12 cellular contexts compared by ENCODE assay signal in genomic region chr2:64975232-64975791, GRCh38. TPM values are rescaled to one million over a fixed set of nuclear protein-coding genes. Genes with fewer than 3 reads are reported as not detected.
DNase-seq lines count a peak whose midpoint lies in the region; ATAC-seq and TF ChIP-seq lines count a peak whose summit lies in the region.
"Had no signal": no experiment of that assay in that cellular context is flagged by ENCODE, and none has a peak within 500 bp of the region (broad histone marks: within the 10 kb centered on the region; RNA-seq: fewer than 3 reads in every experiment).

No MANE protein-coding gene starts in this region.

- H3K9me3 ChIP-seq in fibroblast of lung (ENCODE audit: control insufficient read depth, insufficient read depth, low read depth, low read length), result no peaks in the 10 kb centered on the region
- no peaks in the 10 kb centered on the region for H3K9me3 ChIP-seq in H9 (ENCODE audit: control insufficient read depth, low read depth, low read length)
- H3K9me3 ChIP-seq: SJCRH30 had no signal

- H3K36me3 ChIP-seq in fibroblast of lung (ENCODE audit: control insufficient read depth, insufficient read depth, low read length), result no peaks in the 10 kb centered on the region
- H3K36me3 ChIP-seq: SJCRH30 had no signal

- TF ChIP-seq CTCF in fibroblast of lung (conservative IDR thresholded peaks at IDR 0.05 in 1 of 2, IDR thresholded peaks at IDR 0.05 in 1 of 2; ENCODE audit: low read depth in 1 of 2, low read length in 2 of 2) (no peak), GM10266 (IDR thresholded peaks at IDR 0.05; ENCODE audit: control insufficient read depth, insufficient read depth, low read depth, missing control alignments) (no peak), H9 (conservative IDR thresholded peaks at IDR 0.05) (no peak)

- H3K4me1 ChIP-seq in fibroblast of lung (ENCODE audit: control insufficient read depth, extremely low read depth, insufficient read depth, low read length), result peaks cover 8% of the 10 kb centered on the region
- H3K4me1 ChIP-seq in H9 (ENCODE audit: insufficient read depth, low read length), result peaks cover 7% of the 10 kb centered on the region

- H2AFZ ChIP-seq in fibroblast of lung (ENCODE audit: low read length) (no peak overlapping the region), H9 (ENCODE audit: low read length) (no peak overlapping the region)

- no peak overlapping the region for H2BK120ac ChIP-seq in H9 (ENCODE audit: low read depth, low read length, poor library complexity, severe bottlenecking)

- H2BK15ac ChIP-seq in H9 (ENCODE audit: low read depth, low read length), result no peak overlapping the region

- no peaks in the 10 kb centered on the region for H3K23me2 ChIP-seq in H9 (ENCODE audit: insufficient read length, low read depth, low read length, poor library complexity, severe bottlenecking)

- H3K79me2 ChIP-seq in fibroblast of lung (ENCODE audit: control insufficient read depth, insufficient read depth, low read length), result no peaks in the 10 kb centered on the region
- no peaks in the 10 kb centered on the region for H3K79me2 ChIP-seq in H9 (ENCODE audit: insufficient read depth, low read length)

- no peak overlapping the region for H4K8ac ChIP-seq in H9 (replicated peaks; ENCODE audit: insufficient read length, low read depth, low read length)

- WGBS in H9 (ENCODE audit: extremely low coverage, insufficient read length, low lambda C conversion rate), result no CpG with 5 or more reads among the region's 4 CpGs

- H4K20me1 ChIP-seq in fibroblast of lung (ENCODE audit: control insufficient read depth, extremely low read depth, insufficient read depth, low read length), result no peaks in the 10 kb centered on the region
- H4K20me1 ChIP-seq in H9 (ENCODE audit: control insufficient read depth, insufficient read depth, insufficient read length), result no peaks in the 10 kb centered on the region

- peaks cover 8 to 12% of the 10 kb centered on the region in 2 experiments for H3K4me1 Mint-ChIP-seq in H9
- H3K4me1 Mint-ChIP-seq: activated naive CD4-positive, alpha-beta T cell treated with anti-CD3 and anti-CD28 coated beads, Interleukin-2, amount 50 U/mL, for 24 hours had no signal

- no peak overlapping the region for H3K4me3 Mint-ChIP-seq in H9
- H3K4me3 Mint-ChIP-seq: activated naive CD4-positive, alpha-beta T cell treated with anti-CD3 and anti-CD28 coated beads, Interleukin-2, amount 50 U/mL, for 24 hours had no signal

- DNase-seq in EH (ENCODE audit: low read depth) (peak; percentile 88), RPMI8226 (peak; percentile 90), fibroblast of lung (ENCODE audit: low read depth in 2 of 2) (peak; percentile 61 to 84), myocyte (ENCODE audit: low read depth) (peak; percentile 97), GM10266 (ENCODE audit: extremely low spot score) (no peak), H9 (no peak)
- DNase-seq: DND-41, KG1 had no signal

- no peak overlapping the region for H3K14ac ChIP-seq in H9 (ENCODE audit: insufficient read depth, low read length)

- H3K23ac ChIP-seq in H9 (ENCODE audit: insufficient read length, low read depth, low read length), result no peak overlapping the region

- H3K9ac ChIP-seq in fibroblast of lung (ENCODE audit: insufficient read depth, low read length) (no peak overlapping the region), H9 (ENCODE audit: extremely low read depth, insufficient read length, low read length) (no peak overlapping the region)

- H3K36me3 Mint-ChIP-seq in H9 (ENCODE audit: insufficient read depth in 1 of 3, low read depth in 3 of 3), result no peaks in the 10 kb centered on the region
- H3K36me3 Mint-ChIP-seq: activated naive CD4-positive, alpha-beta T cell treated with anti-CD3 and anti-CD28 coated beads, Interleukin-2, amount 50 U/mL, for 24 hours had no signal

- no peak overlapping the region for H3K4ac ChIP-seq in H9 (ENCODE audit: low read depth, low read length)

- no peak overlapping the region for H4K5ac ChIP-seq in H9 (ENCODE audit: insufficient read length, low read depth, low read length)

- H3T11ph ChIP-seq in H9 (ENCODE audit: low read length), result no peak overlapping the region

- H3K79me1 ChIP-seq in H9 (ENCODE audit: insufficient read depth, low read depth, low read length, poor library complexity, severe bottlenecking), result no peaks in the 10 kb centered on the region

- no peaks in the 10 kb centered on the region for H3K9me3 Mint-ChIP-seq in H9
- H3K9me3 Mint-ChIP-seq: activated naive CD4-positive, alpha-beta T cell treated with anti-CD3 and anti-CD28 coated beads, Interleukin-2, amount 50 U/mL, for 24 hours had no signal

- H3K27me3 Mint-ChIP-seq in H9 (ENCODE audit: low read depth), result no peaks in the 10 kb centered on the region
- H3K27me3 Mint-ChIP-seq: activated naive CD4-positive, alpha-beta T cell treated with anti-CD3 and anti-CD28 coated beads, Interleukin-2, amount 50 U/mL, for 24 hours had no signal

- H3K27ac ChIP-seq in fibroblast of lung (ENCODE audit: insufficient read depth, low read length), result no peak overlapping the region
- H3K27ac ChIP-seq in H9 (ENCODE audit: insufficient read length, low read depth, low read length), result no peak overlapping the region
- H3K27ac ChIP-seq: SJCRH30 had no signal

- ATAC-seq in HG03280 (IDR thresholded peaks at IDR 0.05; ENCODE audit: unreplicated experiment) (no peak), GM21423 (IDR thresholded peaks at IDR 0.05; ENCODE audit: unreplicated experiment) (no peak)

- no peak overlapping the region for H2BK20ac ChIP-seq in H9 (ENCODE audit: low read depth, low read length, poor library complexity, severe bottlenecking)

- H3K56ac ChIP-seq in H9 (ENCODE audit: insufficient read length, low read depth, low read length), result no peak overlapping the region

- no peak overlapping the region for H2AK5ac ChIP-seq in H9 (ENCODE audit: insufficient read length, low read length)

- H3K18ac ChIP-seq in H9 (ENCODE audit: insufficient read length, low read depth, low read length), result no peak overlapping the region

- H4K91ac ChIP-seq in H9 (ENCODE audit: insufficient read length, low read depth, low read length), result no peak overlapping the region

- no peaks in the 10 kb centered on the region for H3K27me3 ChIP-seq in fibroblast of lung (ENCODE audit: control insufficient read depth, insufficient read depth, low read length)
- no peaks in the 10 kb centered on the region for H3K27me3 ChIP-seq in H9 (ENCODE audit: insufficient read depth, low read length)
- H3K27me3 ChIP-seq: SJCRH30 had no signal

- no peak overlapping the region for H2BK5ac ChIP-seq in H9 (ENCODE audit: insufficient read length, low read length)

- H3K4me2 ChIP-seq in fibroblast of lung (ENCODE audit: extremely low read depth, insufficient read depth, low read length) (peak overlapping the region; percentile 58), H9 (ENCODE audit: insufficient read depth, insufficient read length, low read length) (no peak overlapping the region)

- H3K4me3 ChIP-seq in fibroblast of lung (replicated peaks in 1 of 4; ENCODE audit: control extremely low read depth in 1 of 4, insufficient read depth in 1 of 4, low read depth in 3 of 4, low read length in 4 of 4), result no peak overlapping the region
- H3K4me3 ChIP-seq: SJCRH30 had no signal

- H3K27ac Mint-ChIP-seq in H9, result no peak overlapping the region
- H3K27ac Mint-ChIP-seq: activated naive CD4-positive, alpha-beta T cell treated with anti-CD3 and anti-CD28 coated beads, Interleukin-2, amount 50 U/mL, for 24 hours had no signal

- no peak overlapping the region for H2BK12ac ChIP-seq in H9 (ENCODE audit: insufficient read length, low read depth, low read length)

RNA-seq across cellular contexts. Expression of gene SLC1A4, which starts 13.9 kb away (rescaled TPM):
- 13.1 and 20.8 TPM in 2 replicates for total RNA-seq in fibroblast of lung
- polyA plus RNA-seq in fibroblast of lung, result 4.9 and 6.0 TPM in 2 replicates
- 5.2 and 6.2 TPM in 2 replicates for polyA plus RNA-seq in fibroblast of lung (2012)
- polyA minus RNA-seq in fibroblast of lung (ENCODE audit: low replicate concordance), result 11.4 and 16.6 TPM in 2 replicates
- 17.1 and 29.1 TPM in 2 replicates for total RNA-seq in myocyte
- 26.0 TPM for polyA plus RNA-seq in myocyte (2012)
- total RNA-seq in H9 (2021), result 1.1 and 1.9 TPM in 2 replicates

Comparison
In these comparisons a context has a peak if more than half of its experiments do, and no peak if none do; other contexts are left out.
1. DNase-seq: peak in EH (single experiment), RPMI8226 (single experiment), fibroblast of lung (2 of 2) and myocyte (single experiment); none in GM10266 (single experiment) and H9 (single experiment).